1 cellular context compared by ENCODE assay signal in genomic region chr12:101351682-101352081, GRCh38.
TF ChIP-seq lines count a peak whose summit lies in the region.

No MANE protein-coding gene starts in this region.

TF ChIP-seq in HEK293, 187 proteins besides CTCF, POLR2A, EP300 and RAD21 (continued from another document):
- TF ChIP-seq, protein P1, sequence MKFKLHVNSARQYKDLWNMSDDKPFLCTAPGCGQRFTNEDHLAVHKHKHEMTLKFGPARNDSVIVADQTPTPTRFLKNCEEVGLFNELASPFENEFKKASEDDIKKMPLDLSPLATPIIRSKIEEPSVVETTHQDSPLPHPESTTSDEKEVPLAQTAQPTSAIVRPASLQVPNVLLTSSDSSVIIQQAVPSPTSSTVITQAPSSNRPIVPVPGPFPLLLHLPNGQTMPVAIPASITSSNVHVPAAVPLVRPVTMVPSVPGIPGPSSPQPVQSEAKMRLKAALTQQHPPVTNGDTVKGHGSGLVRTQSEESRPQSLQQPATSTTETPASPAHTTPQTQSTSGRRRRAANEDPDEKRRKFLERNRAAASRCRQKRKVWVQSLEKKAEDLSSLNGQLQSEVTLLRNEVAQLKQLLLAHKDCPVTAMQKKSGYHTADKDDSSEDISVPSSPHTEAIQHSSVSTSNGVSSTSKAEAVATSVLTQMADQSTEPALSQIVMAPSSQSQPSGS (tag by site-specific recombination; IDR thresholded peaks at IDR 0.05; ENCODE audit: low read depth): peak; percentile 64
- TF ChIP-seq, protein P2, sequence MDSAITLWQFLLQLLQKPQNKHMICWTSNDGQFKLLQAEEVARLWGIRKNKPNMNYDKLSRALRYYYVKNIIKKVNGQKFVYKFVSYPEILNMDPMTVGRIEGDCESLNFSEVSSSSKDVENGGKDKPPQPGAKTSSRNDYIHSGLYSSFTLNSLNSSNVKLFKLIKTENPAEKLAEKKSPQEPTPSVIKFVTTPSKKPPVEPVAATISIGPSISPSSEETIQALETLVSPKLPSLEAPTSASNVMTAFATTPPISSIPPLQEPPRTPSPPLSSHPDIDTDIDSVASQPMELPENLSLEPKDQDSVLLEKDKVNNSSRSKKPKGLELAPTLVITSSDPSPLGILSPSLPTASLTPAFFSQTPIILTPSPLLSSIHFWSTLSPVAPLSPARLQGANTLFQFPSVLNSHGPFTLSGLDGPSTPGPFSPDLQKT (IDR thresholded peaks at IDR 0.05; ENCODE audit: borderline replicate concordance, low read depth, low read length): no peak
